9 cellular contexts compared by ENCODE assay signal in genomic region chr18:25349926-25350560, GRCh38. TPM values are rescaled to one million over a fixed set of nuclear protein-coding genes. Genes with fewer than 3 reads are reported as not detected.
DNase-seq lines count a peak whose midpoint lies in the region; ATAC-seq and TF ChIP-seq lines count a peak whose summit lies in the region.
"Had no signal": no experiment of that assay in that cellular context is flagged by ENCODE, and none has a peak within 500 bp of the region (broad histone marks: within the 10 kb centered on the region; RNA-seq: fewer than 3 reads in every experiment).

No MANE protein-coding gene starts in this region.

- H3K4me1 ChIP-seq in left ventricle myocardium inferior = peaks cover 59% of the 10 kb centered on the region

- CTCF ChIA-PET in activated CD8-positive, alpha-beta T cell treated with anti-CD3 and anti-CD28 coated beads, Interleukin-2, amount 10 ng/mL, durations not matched to agents 7 days and 5 days (lab: Charles Lee) = no interaction called here

- POLR2A ChIA-PET in activated CD8-positive, alpha-beta T cell treated with anti-CD3 and anti-CD28 coated beads, Interleukin-2, amount 10 ng/mL, durations not matched to agents 7 days and 5 days (lab: Charles Lee) = no interaction called here

- no peaks in the 10 kb centered on the region for H3K9me3 Mint-ChIP-seq in activated CD8-positive, alpha-beta T cell treated with anti-CD3 and anti-CD28 coated beads, Interleukin-2, amount 10 ng/mL, durations not matched to agents 7 days and 5 days (ENCODE audit: insufficient read depth)

- no peak overlapping the region for H3K27ac Mint-ChIP-seq in activated CD8-positive, alpha-beta T cell treated with anti-CD3 and anti-CD28 coated beads, Interleukin-2, amount 10 ng/mL, durations not matched to agents 7 days and 5 days

- peaks cover 16% of the 10 kb centered on the region for H3K4me1 Mint-ChIP-seq in activated CD8-positive, alpha-beta T cell treated with anti-CD3 and anti-CD28 coated beads, Interleukin-2, amount 10 ng/mL, durations not matched to agents 7 days and 5 days (ENCODE audit: low read depth)

- H3K4me3 Mint-ChIP-seq in activated CD8-positive, alpha-beta T cell treated with anti-CD3 and anti-CD28 coated beads, Interleukin-2, amount 10 ng/mL, durations not matched to agents 7 days and 5 days = peak overlapping the region; percentile 69

- H3K9me3 ChIP-seq in left ventricle myocardium inferior (replicated peaks) = no peaks in the 10 kb centered on the region

- H3K4me3 ChIP-seq in left ventricle myocardium inferior = peak overlapping the region; percentile 81

- DNase-seq in DMS 273 (lab: John Stamatoyannopoulos, UW; ENCODE audit: unreplicated experiment) (peak; percentile 72), DMS 273 treated with DMSO at 0.1 percent for 48 hours (lab: John Stamatoyannopoulos, UW) (no peak), left ventricle myocardium inferior (peak; percentile 42), putamen (ENCODE audit: low spot score) (peak; percentile 8), GF-D8 (lab: John Stamatoyannopoulos, UW) (no peak)
- no peak for DNase-seq in activated CD8-positive, alpha-beta T cell treated with anti-CD3 and anti-CD28 coated beads, Interleukin-2, amount 10 ng/mL, durations not matched to agents 7 days and 5 days

- no peaks in the 10 kb centered on the region for H3K36me3 ChIP-seq in left ventricle myocardium inferior

- no peak for ATAC-seq in activated CD8-positive, alpha-beta T cell treated with anti-CD3 and anti-CD28 coated beads, Interleukin-2, amount 10 ng/mL, durations not matched to agents 7 days and 5 days
- no peak for ATAC-seq in GM18498 (IDR thresholded peaks at IDR 0.05; ENCODE audit: unreplicated experiment)
- ATAC-seq in GM18520 (IDR thresholded peaks at IDR 0.05; ENCODE audit: unreplicated experiment) = no peak

- intact Hi-C loops in left ventricle myocardium inferior (cut with micrococcal nuclease) = loop anchor here (10.0 kb wide), 1 partner anchor 65 kb away; no protein-coding TSS in a partner anchor

- no peaks in the 10 kb centered on the region for H3K27me3 ChIP-seq in left ventricle myocardium inferior (ENCODE audit: low read depth)

- H3K36me3 Mint-ChIP-seq in activated CD8-positive, alpha-beta T cell treated with anti-CD3 and anti-CD28 coated beads, Interleukin-2, amount 10 ng/mL, durations not matched to agents 7 days and 5 days (ENCODE audit: low read depth) = no peaks in the 10 kb centered on the region

- peak overlapping the region; percentile 96 for H3K27ac ChIP-seq in left ventricle myocardium inferior (replicated peaks)
- H3K27ac ChIP-seq: 22Rv1 had no signal

- TF ChIP-seq CTCF in left ventricle myocardium inferior (IDR thresholded peaks at IDR 0.05; ENCODE audit: borderline replicate concordance) = no peak

- H3K27me3 Mint-ChIP-seq in activated CD8-positive, alpha-beta T cell treated with anti-CD3 and anti-CD28 coated beads, Interleukin-2, amount 10 ng/mL, durations not matched to agents 7 days and 5 days (ENCODE audit: low read depth) = peaks cover 59% of the 10 kb centered on the region

RNA-seq across cellular contexts. Expression of gene ZNF521, which starts 1.9 kb away (rescaled TPM):
- not detected for total RNA-seq in activated CD8-positive, alpha-beta T cell treated with anti-CD3 and anti-CD28 coated beads, Interleukin-2, amount 10 ng/mL, durations not matched to agents 7 days and 5 days
- 10.3 TPM for total RNA-seq in left ventricle myocardium inferior

Comparison
In these comparisons a context has a peak if more than half of its experiments do, and no peak if none do; other contexts are left out.
1. DNase-seq: peak in DMS 273 (single experiment), left ventricle myocardium inferior (single experiment) and putamen (single experiment); none in DMS 273 treated with DMSO at 0.1 percent for 48 hours (single experiment), activated CD8-positive, alpha-beta T cell treated with anti-CD3 and anti-CD28 coated beads, Interleukin-2, amount 10 ng/mL, durations not matched to agents 7 days and 5 days (single experiment) and GF-D8 (single experiment).
2. RNA of gene ZNF521, which starts 1.9 kb away (total RNA-seq): 10.3 TPM in left ventricle myocardium inferior (single experiment); not detected in activated CD8-positive, alpha-beta T cell treated with anti-CD3 and anti-CD28 coated beads, Interleukin-2, amount 10 ng/mL, durations not matched to agents 7 days and 5 days; every median in the first group is over 10 times any median in the second.